8 cellular contexts compared by ENCODE assay signal in the genomic region with DNA sequence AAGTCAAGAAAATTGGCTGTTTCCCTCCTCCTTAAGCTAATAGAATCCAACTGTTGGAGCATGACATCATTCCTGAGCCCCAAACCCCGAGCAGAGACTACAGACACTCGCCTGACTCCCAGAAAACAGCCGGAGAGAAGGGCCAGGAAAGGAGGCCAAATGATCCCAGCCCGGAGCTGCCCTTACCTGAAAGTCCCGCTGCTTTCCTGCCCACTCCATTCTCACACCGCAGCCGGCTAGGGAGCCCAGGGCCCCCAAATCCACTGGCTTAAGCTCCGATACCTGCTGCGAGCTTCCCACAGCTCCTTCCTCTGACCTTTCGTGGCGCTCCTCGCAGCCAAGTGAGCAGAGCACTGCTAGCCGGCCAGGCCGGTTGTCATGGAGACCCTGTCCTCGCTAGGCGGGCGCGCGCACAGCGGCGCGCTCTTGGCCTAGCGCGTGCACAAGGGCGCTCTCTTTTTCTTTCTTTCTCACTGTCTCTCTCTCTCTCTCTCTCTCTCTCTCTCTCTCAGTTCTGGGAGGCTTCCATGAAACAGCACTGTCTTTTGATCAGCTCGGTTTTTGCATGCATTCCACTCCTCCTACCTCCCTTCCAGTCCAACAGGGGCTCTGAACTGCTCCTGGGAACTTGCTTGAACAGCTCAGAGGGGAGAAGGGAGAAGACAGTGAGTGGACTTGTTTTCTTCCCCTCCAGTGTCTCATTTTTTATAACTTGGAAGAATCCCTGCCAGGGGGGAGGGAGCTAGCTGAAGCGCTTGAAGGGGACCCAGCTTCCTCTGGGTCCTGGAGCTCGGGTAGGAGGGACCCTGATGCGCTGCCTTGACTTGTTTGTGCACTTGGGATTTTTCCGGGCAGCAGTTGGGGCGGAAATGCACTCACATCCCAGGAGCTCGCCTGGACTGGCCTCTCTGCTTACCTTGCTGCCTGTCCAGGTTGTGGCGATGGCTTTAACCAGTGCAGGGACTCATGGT.
DNase-seq lines count a peak whose midpoint lies in the region; ATAC-seq and TF ChIP-seq lines count a peak whose summit lies in the region.

No MANE protein-coding gene starts in this region.

- no peaks in the 10 kb centered on the region for H3K36me3 Mint-ChIP-seq in neural crest cell (ENCODE audit: low read depth)

- H3K9me3 Mint-ChIP-seq in neural crest cell = no peaks in the 10 kb centered on the region

- WGBS in adrenal gland, 4 donors = 6 to 9% (median 8%) methylated on average over 32 to 33 of the region's 33 CpGs

- peak overlapping the region; percentile 93 for H3K4me3 Mint-ChIP-seq in neural crest cell

- no peak for ATAC-seq in HG03378 (IDR thresholded peaks at IDR 0.05; ENCODE audit: unreplicated experiment)
- no peak for ATAC-seq in GM18858 (IDR thresholded peaks at IDR 0.05; ENCODE audit: unreplicated experiment)
- ATAC-seq in HG03432 (IDR thresholded peaks at IDR 0.05; ENCODE audit: unreplicated experiment) = no peak

- DNase-seq in GM12865 (ENCODE audit: low read depth) (peak; percentile 72), NCI-H2081 (lab: John Stamatoyannopoulos, UW) (peak; percentile 65 to 79), adrenal gland (peak; percentile 86 to 93 (median 89)), head of caudate nucleus (peak; percentile 57 to 91 (median 82)), neural crest cell (ENCODE audit: low read depth, low spot score) (peak; percentile 65)

- H3K4me1 ChIP-seq in adrenal gland (replicated peaks in 1 of 2) = peaks cover 69 to 80% of the 10 kb centered on the region in 2 donors

- H3K4me1 Mint-ChIP-seq in neural crest cell = peaks cover 59% of the 10 kb centered on the region

- H3K4me3 ChIP-seq in GM12865 (ENCODE audit: low read depth, low read length) = no peak overlapping the region
- peak overlapping the region; percentile 37 to 66 (median 55) for H3K4me3 ChIP-seq in adrenal gland

- peak overlapping the region; percentile 98 for H3K27ac Mint-ChIP-seq in neural crest cell (ENCODE audit: unreplicated experiment)

- H3K27me3 ChIP-seq in adrenal gland = no peaks in the 10 kb centered on the region

- H3K9me3 ChIP-seq in adrenal gland (replicated peaks in 1 of 3) = no peaks in the 10 kb centered on the region

- TF ChIP-seq POLR2A in adrenal gland (IDR thresholded peaks at IDR 0.05) = peak; percentile 69 to 92

- intact Hi-C loops in adrenal gland (cut with DNase I) (no loop called here), head of caudate nucleus (cut with DNase I) (loop anchor here (5.0 kb wide), 1 partner anchor 128 kb away; the partner anchor contains the start of genes RPL27A and TRIM66)

- peak overlapping the region; percentile 73 to 92 (median 78) for H3K27ac ChIP-seq in adrenal gland

- H3K36me3 ChIP-seq in adrenal gland (replicated peaks in 1 of 2) = no peaks in the 10 kb centered on the region

- no peaks in the 10 kb centered on the region for H3K27me3 Mint-ChIP-seq in neural crest cell (ENCODE audit: low read depth)

- no peak for TF ChIP-seq CTCF in GM12865 (IDR thresholded peaks at IDR 0.05; ENCODE audit: insufficient read depth, low read depth, low read length, missing control alignments)
- peak in 2 of 6 experiments; percentile 28 to 29 for TF ChIP-seq CTCF in adrenal gland (IDR thresholded peaks at IDR 0.05)
- TF ChIP-seq CTCF in neural crest cell (conservative IDR thresholded peaks at IDR 0.05) = no peak
